ENCODE assay signal across 19 cellular contexts in genomic region chr3:109923431-109923830, GRCh38.
"Had no signal": no experiment of that assay in that cellular context is flagged by ENCODE, and none has a peak within 500 bp of the region (broad histone marks: within the 10 kb centered on the region; RNA-seq: fewer than 3 reads in every experiment).

No MANE protein-coding gene starts in this region.

- DNase-seq: activated CD4-positive, alpha-beta T cell treated with anti-CD3 and anti-CD28 coated beads for 36 hours; activated CD4-positive, alpha-beta T cell treated with anti-CD3 and anti-CD28 coated beads, Interleukin-2, amount 50 U/mL, for 48 hours; activated gamma-delta T cell treated with Interleukin-2 at 50 U/mL for 16 hours; activated T-cell treated with anti-CD3 and anti-CD28 coated beads for 4 hours; adrenal gland; erythroblast; heart left ventricle; left lung; stimulated activated CD4-positive, alpha-beta T cell treated with anti-CD3 and anti-CD28 coated beads, Interleukin-2, amount 100 ng/mL, for 24 hours; stimulated activated naive CD4-positive, alpha-beta T cell treated with Interleukin-2 at 50 U/mL for 16 hours; thyroid gland had no signal

- H3K36me3 Mint-ChIP-seq: activated naive CD4-positive, alpha-beta T cell treated with anti-CD3 and anti-CD28 coated beads, Interleukin-2, amount 50 U/mL, for 72 hours; WTC11 had no signal

- H3K27me3 Mint-ChIP-seq: activated CD4-positive, alpha-beta T cell treated with anti-CD3 and anti-CD28 coated beads for 36 hours; progenitor cell of endocrine pancreas had no signal

- H3K9me3 Mint-ChIP-seq: activated T-helper 1 cell treated with anti-CD3 and anti-CD28 coated beads, Interleukin-12 subunit alpha, Interleukin-12 subunit beta, Interleukin-2, Interleukin-4 antibody, amounts not matched to agents 30 ng/mL and 10 ng/mL and 1 ng/mL, durations not matched to agents 14 hours and 24 hours and 36 hours; WTC11 had no signal

- H3K4me3 Mint-ChIP-seq: activated CD4-positive, alpha-beta T cell treated with anti-CD3 and anti-CD28 coated beads for 36 hours; activated T-helper 1 cell treated with anti-CD3 and anti-CD28 coated beads, Interleukin-12 subunit alpha, Interleukin-12 subunit beta, Interleukin-2, Interleukin-4 antibody, amounts not matched to agents 30 ng/mL and 10 ng/mL and 1 ng/mL, durations not matched to agents 14 hours and 24 hours and 36 hours; WTC11 had no signal

- H3K27ac ChIP-seq: adrenal gland, gastroesophageal sphincter, heart left ventricle, left lung, right atrium auricular region, thyroid gland had no signal

- H3K4me3 ChIP-seq: adrenal gland, gastroesophageal sphincter, heart left ventricle, left lung, right atrium auricular region, thyroid gland had no signal

- H3K27ac Mint-ChIP-seq: activated CD4-positive, alpha-beta T cell treated with anti-CD3 and anti-CD28 coated beads for 36 hours; activated naive CD4-positive, alpha-beta T cell treated with anti-CD3 and anti-CD28 coated beads, Interleukin-2, amount 50 U/mL, for 72 hours; activated T-helper 1 cell treated with anti-CD3 and anti-CD28 coated beads, Interleukin-12 subunit alpha, Interleukin-12 subunit beta, Interleukin-2, Interleukin-4 antibody, amounts not matched to agents 30 ng/mL and 10 ng/mL and 1 ng/mL, durations not matched to agents 14 hours and 24 hours and 36 hours; progenitor cell of endocrine pancreas; WTC11 had no signal

- H3K27me3 ChIP-seq: adrenal gland, gastroesophageal sphincter, heart left ventricle, left lung, right atrium auricular region, thyroid gland had no signal

- FAIRE-seq: colon, TTC549 had no signal

- H3K4me1 ChIP-seq: adrenal gland, gastroesophageal sphincter, heart left ventricle, left lung, right atrium auricular region, thyroid gland had no signal

- ATAC-seq: activated CD4-positive, alpha-beta T cell treated with anti-CD3 and anti-CD28 coated beads for 36 hours; activated naive CD4-positive, alpha-beta T cell treated with anti-CD3 and anti-CD28 coated beads, Interleukin-2, amount 50 U/mL, for 72 hours; gastroesophageal sphincter; heart left ventricle; left lung; WTC11 had no signal

- H3K36me3 ChIP-seq: adrenal gland, gastroesophageal sphincter, heart left ventricle, left lung, right atrium auricular region, thyroid gland had no signal

- H3K9me3 ChIP-seq: adrenal gland, gastroesophageal sphincter, heart left ventricle, left lung, right atrium auricular region, thyroid gland had no signal
